ENCODE assay signal across 8 cellular contexts in the genomic region with DNA sequence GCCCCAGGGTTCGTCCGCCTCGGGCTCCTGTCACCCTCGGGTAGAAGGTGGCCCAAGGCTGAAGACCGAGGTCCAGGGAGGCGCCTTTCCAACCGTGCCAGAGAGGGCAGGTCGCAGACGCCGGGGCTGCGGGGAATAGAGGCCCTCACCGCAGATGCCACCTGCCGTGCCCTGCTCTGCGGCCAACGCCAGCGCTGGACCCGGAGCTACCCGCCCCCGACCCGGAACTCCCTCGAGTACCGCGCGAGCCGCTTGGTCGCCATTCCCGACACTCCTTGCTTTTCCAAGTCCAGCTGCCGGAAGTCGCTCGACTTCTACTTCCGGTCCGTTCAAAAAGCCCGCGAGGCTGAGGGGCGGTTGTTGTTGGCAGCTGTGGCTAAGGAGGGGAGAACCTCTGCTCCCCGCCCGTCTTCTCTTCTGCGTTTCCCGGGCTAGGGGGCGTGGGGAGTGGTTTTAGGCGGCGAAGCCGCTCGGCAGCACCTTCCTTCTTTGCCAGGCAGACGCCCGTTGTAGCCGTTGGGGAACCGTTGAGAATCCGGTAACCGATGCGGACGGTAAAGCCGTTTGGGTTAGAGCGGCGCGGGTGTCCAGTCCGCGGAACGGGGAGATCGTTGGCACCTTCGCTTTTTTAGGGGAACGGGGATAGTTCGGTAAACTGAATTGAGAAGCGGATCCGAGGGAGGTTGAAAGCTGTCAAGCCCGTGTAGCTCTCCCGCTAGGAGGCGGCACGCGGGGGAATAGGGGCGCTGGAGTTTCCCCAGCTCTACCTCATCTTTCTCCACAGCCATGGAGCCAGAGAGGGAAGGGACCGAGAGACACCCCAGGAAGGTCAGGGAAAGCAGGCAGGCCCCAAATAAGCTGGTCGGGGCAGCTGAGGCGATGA. TPM values are rescaled to one million over a fixed set of nuclear protein-coding genes. Genes with fewer than 3 reads are reported as not detected.
A peak's percentile ranks its signal among the peaks of the same experiment; 100 is the strongest.
DNase-seq lines count a peak whose midpoint lies in the region; ATAC-seq and TF ChIP-seq lines count a peak whose summit lies in the region.

A gene with protein sequence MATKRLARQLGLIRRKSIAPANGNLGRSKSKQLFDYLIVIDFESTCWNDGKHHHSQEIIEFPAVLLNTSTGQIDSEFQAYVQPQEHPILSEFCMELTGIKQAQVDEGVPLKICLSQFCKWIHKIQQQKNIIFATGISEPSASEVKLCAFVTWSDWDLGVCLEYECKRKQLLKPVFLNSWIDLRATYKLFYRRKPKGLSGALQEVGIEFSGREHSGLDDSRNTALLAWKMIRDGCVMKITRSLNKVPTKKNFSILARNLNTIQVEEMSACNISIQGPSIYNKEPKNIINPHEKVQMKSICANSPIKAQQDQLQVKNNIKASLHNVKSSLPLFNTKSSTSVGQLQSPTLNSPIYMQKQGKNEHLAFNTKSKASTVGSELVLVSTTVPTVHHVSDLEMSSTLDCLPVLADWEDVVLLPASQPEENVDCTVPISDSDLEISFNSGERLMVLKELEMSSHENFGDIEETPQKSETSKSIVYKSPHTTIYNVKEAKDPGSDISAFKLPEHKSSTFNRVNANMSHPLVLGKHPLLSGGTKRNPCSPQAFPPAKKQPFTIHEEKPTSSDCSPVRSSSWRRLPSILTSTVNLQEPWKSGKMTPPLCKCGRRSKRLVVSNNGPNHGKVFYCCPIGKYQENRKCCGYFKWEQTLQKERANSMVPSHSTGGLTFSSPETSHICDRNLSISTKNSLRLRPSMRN (minus strand): TSS at position 305 of the 883 bp plus-strand sequence. CDS start 42 bp downstream, at position 263.
A gene with protein sequence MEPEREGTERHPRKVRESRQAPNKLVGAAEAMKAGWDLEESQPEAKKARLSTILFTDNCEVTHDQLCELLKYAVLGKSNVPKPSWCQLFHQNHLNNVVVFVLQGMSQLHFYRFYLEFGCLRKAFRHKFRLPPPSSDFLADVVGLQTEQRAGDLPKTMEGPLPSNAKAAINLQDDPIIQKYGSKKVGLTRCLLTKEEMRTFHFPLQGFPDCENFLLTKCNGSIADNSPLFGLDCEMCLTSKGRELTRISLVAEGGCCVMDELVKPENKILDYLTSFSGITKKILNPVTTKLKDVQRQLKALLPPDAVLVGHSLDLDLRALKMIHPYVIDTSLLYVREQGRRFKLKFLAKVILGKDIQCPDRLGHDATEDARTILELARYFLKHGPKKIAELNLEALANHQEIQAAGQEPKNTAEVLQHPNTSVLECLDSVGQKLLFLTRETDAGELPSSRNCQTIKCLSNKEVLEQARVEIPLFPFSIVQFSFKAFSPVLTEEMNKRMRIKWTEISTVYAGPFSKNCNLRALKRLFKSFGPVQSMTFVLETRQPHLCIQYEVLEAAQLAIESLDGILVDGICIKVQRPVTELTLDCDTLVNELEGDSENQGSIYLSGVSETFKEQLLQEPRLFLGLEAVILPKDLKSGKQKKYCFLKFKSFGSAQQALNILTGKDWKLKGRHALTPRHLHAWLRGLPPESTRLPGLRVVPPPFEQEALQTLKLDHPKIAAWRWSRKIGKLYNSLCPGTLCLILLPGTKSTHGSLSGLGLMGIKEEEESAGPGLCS (plus strand): TSS at position 360 of the 883 bp plus-strand sequence. CDS start 427 bp downstream, at position 787.

- H3K9me3 ChIP-seq in mucosa of descending colon, result no peaks in the 10 kb centered on the region

- H3K4me1 ChIP-seq in mucosa of descending colon (ENCODE audit: low read depth), result no peaks in the 10 kb centered on the region

- peak; percentile 64 for ATAC-seq in GM21515 (IDR thresholded peaks at IDR 0.05; ENCODE audit: unreplicated experiment)
- peak; percentile 95 for ATAC-seq in mucosa of descending colon

- H3K27ac ChIP-seq in epithelial cell of prostate, result peak within 1 kb of the TSS; percentile 89

- TF ChIP-seq CTCF in mucosa of descending colon (IDR thresholded peaks at IDR 0.05), result no peak

- DNase-seq in DMS 273 (lab: John Stamatoyannopoulos, UW; ENCODE audit: unreplicated experiment) (peak; percentile 98), HuH-7.5 (ENCODE audit: low spot score) (peak; percentile 66), OCI-M1 (lab: John Stamatoyannopoulos, UW) (peak; percentile 97), activated T-cell treated with anti-CD3 and anti-CD28 coated beads for 24 hours (ENCODE audit: low read depth) (peak; percentile 68), epithelial cell of prostate (ENCODE audit: low read depth, low spot score) (peak; percentile 53), mucosa of descending colon (peak; percentile 93 to 96 (median 96))
- DNase-seq in stimulated activated CD8-positive, alpha-beta memory T cell treated with anti-CD3 and anti-CD28 coated beads, Interleukin-4, amount 100 ng/mL, for 1 hour (ENCODE audit: low read depth in 2 of 2, low spot score in 1 of 2), result peak; percentile 42 to 51

- H3K36me3 ChIP-seq in mucosa of descending colon (ENCODE audit: low read depth), result no peaks in the 10 kb centered on the region

- intact Hi-C loops in mucosa of descending colon (cut with DNase I, micrococcal nuclease), result no loop called here

- H3K4me3 ChIP-seq in mucosa of descending colon, result peak within 1 kb of the TSS; percentile 63

RNA-seq across cellular contexts. Expression of the first gene that starts in this region (rescaled TPM):
- total RNA-seq in mucosa of descending colon, result 10 to 100 TPM; 16.2 to 30.3 (median 30.2) TPM

RNA-seq across cellular contexts. Expression of the second gene that starts in this region (rescaled TPM):
- 1 to 10 TPM; 3.0 to 6.9 (median 4.1) TPM for total RNA-seq in mucosa of descending colon

Comparison
In these comparisons a context has a peak if more than half of its experiments do, and no peak if none do; other contexts are left out.
1. Peak in every context shown above with its lines: DNase-seq, ATAC-seq, H3K4me3 ChIP-seq and H3K27ac ChIP-seq.
2. DNase-seq: peak in every context shown above with its lines; median percentile 98 in DMS 273; 97 in OCI-M1; 96 in mucosa of descending colon; 68 in activated T-cell treated with anti-CD3 and anti-CD28 coated beads for 24 hours; 66 in HuH-7.5; 53 in epithelial cell of prostate; 46 in stimulated activated CD8-positive, alpha-beta memory T cell treated with anti-CD3 and anti-CD28 coated beads, Interleukin-4, amount 100 ng/mL, for 1 hour.